In the genomic region with DNA sequence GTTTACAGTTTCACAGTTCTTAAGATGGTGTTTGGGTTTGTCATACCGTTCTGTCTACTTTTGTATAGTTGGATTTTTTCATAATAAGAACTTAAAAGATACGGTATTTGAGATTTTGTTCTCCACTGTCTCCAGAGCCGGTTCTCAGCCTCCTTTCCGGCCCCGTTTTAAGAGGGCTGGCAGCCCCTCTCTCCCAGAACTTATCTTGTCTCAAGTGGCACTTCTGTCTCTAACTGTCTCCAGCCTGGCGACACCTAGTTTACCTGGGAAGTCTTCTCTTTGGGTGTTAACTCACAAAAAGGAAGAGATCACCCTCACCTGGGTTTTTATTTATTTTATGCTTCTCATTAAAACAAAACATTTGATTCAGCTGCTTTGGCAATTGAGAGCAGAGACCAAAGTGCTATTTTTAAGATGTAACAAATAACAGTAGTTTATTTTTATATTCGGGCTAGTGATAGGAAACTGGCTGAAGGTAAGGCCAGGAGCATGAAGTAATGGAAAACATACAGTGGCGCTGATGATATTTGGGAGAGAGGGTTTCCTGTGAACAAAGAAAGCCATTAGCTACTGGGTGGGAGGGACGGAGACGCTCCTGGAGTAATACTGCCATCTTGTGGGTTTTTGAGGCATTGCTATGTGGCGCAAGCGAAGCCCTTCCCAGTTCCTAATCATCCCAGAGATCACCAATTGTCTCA, we compare ENCODE assay signal across 8 cellular contexts. TPM values are rescaled to one million over a fixed set of nuclear protein-coding genes. Genes with fewer than 3 reads are reported as not detected.
DNase-seq lines count a peak whose midpoint lies in the region; ATAC-seq and TF ChIP-seq lines count a peak whose summit lies in the region.

No MANE protein-coding gene starts in this region.

- peaks cover 6% of the 10 kb centered on the region for H3K4me1 ChIP-seq in skeletal muscle satellite cell (ENCODE audit: control insufficient read depth, insufficient read depth, low read length)

- no peaks in the 10 kb centered on the region for H3K36me3 Mint-ChIP-seq in T-helper 2 cell treated with Interferon-gamma antibody and Interleukin-4, amounts not matched to agents 5 μg/mL and 100 μg/mL, for 36 hours (ENCODE audit: low read depth)

- no peak overlapping the region for H3K27ac Mint-ChIP-seq in T-helper 2 cell treated with Interferon-gamma antibody and Interleukin-4, amounts not matched to agents 5 μg/mL and 100 μg/mL, for 36 hours

- H3K4me2 ChIP-seq in skeletal muscle satellite cell (ENCODE audit: low read length) = peak overlapping the region; percentile 66

- H3K9ac ChIP-seq in skeletal muscle satellite cell (ENCODE audit: low read depth, low read length) = peak overlapping the region; percentile 52

- TF ChIP-seq CTCF in astrocyte of the spinal cord (IDR thresholded peaks at IDR 0.05; ENCODE audit: low read depth, low read length) = peak; percentile 95

- peak; percentile 95 for ATAC-seq in Right ventricle myocardium inferior
- peak; percentile 76 for ATAC-seq in HG02840 (IDR thresholded peaks at IDR 0.05; ENCODE audit: low FRiP score, unreplicated experiment)

- DNase-seq in Right ventricle myocardium inferior (ENCODE audit: missing footprints) = no peak
- no peak for DNase-seq in cardiac septum (ENCODE audit: low spot score)
- peak; percentile 81 for DNase-seq in NCI-H1436 (lab: John Stamatoyannopoulos, UW)
- peak; percentile 60 for DNase-seq in T-helper 2 cell treated with Interferon-gamma antibody and Interleukin-4, amounts not matched to agents 5 μg/mL and 100 μg/mL, for 36 hours (ENCODE audit: low spot score)
- DNase-seq in astrocyte of the spinal cord (ENCODE audit: low read depth, low spot score) = peak; percentile 79
- peak; percentile 45 for DNase-seq in iPS DF 19.7 (ENCODE audit: low read depth, low spot score)

- peak overlapping the region; percentile 51 for H3K4me3 Mint-ChIP-seq in T-helper 2 cell treated with Interferon-gamma antibody and Interleukin-4, amounts not matched to agents 5 μg/mL and 100 μg/mL, for 36 hours

- no peaks in the 10 kb centered on the region for H3K9me3 Mint-ChIP-seq in T-helper 2 cell treated with Interferon-gamma antibody and Interleukin-4, amounts not matched to agents 5 μg/mL and 100 μg/mL, for 36 hours

- peaks cover 3% of the 10 kb centered on the region for H3K27me3 Mint-ChIP-seq in T-helper 2 cell treated with Interferon-gamma antibody and Interleukin-4, amounts not matched to agents 5 μg/mL and 100 μg/mL, for 36 hours (ENCODE audit: low read depth)

- in situ Hi-C loops in astrocyte of the spinal cord (cut with HindIII; ENCODE audit: low sequenced_read_pairs) = no loop called here

- H3K9me3 ChIP-seq in skeletal muscle satellite cell (replicated peaks; ENCODE audit: low read length) = no peaks in the 10 kb centered on the region

- peaks cover 9% of the 10 kb centered on the region for H3K4me1 Mint-ChIP-seq in T-helper 2 cell treated with Interferon-gamma antibody and Interleukin-4, amounts not matched to agents 5 μg/mL and 100 μg/mL, for 36 hours (ENCODE audit: low read depth)

- no peaks in the 10 kb centered on the region for H3K27me3 ChIP-seq in skeletal muscle satellite cell (ENCODE audit: control insufficient read depth, insufficient read depth, low read length)

- intact Hi-C loops in Right ventricle myocardium inferior (cut with DNase I) (loop anchor here (1.0 to 10.0 kb wide), 6 partner anchors 48 to 1012 kb away; partner anchors contain the start of genes ACER2, HAUS6, RPS6 and RRAGA), cardiac septum (cut with DNase I) (loop anchor here (2.0 to 10.0 kb wide), 5 partner anchors 48 to 408 kb away; partner anchors contain the start of genes ACER2, DENND4C, HAUS6 and RPS6)

- H3K36me3 ChIP-seq in skeletal muscle satellite cell (ENCODE audit: insufficient read depth, low read length) = no peaks in the 10 kb centered on the region

- H3K4me3 ChIP-seq in astrocyte of the spinal cord (ENCODE audit: low read depth, low read length) = peak overlapping the region; percentile 23
- H3K4me3 ChIP-seq in skeletal muscle satellite cell (ENCODE audit: low read length) = peak overlapping the region; percentile 42

RNA-seq across cellular contexts. Expression of gene ACER2, which starts 48.3 kb away (rescaled TPM):
- total RNA-seq in Right ventricle myocardium inferior (3.2 TPM), cardiac septum (4.1 TPM)
- 0.51 and 0.87 TPM in 2 replicates for total RNA-seq in skeletal muscle satellite cell (2012; rRNA removed)

Comparison
In these comparisons a context has a peak if more than half of its experiments do, and no peak if none do; other contexts are left out.
1. DNase-seq: peak in NCI-H1436 (single experiment), T-helper 2 cell treated with Interferon-gamma antibody and Interleukin-4, amounts not matched to agents 5 μg/mL and 100 μg/mL, for 36 hours (single experiment), astrocyte of the spinal cord (single experiment) and iPS DF 19.7 (single experiment); none in Right ventricle myocardium inferior (single experiment) and cardiac septum (single experiment).